Comparison of ENCODE assay signal across 1 cellular context in the genomic region with DNA sequence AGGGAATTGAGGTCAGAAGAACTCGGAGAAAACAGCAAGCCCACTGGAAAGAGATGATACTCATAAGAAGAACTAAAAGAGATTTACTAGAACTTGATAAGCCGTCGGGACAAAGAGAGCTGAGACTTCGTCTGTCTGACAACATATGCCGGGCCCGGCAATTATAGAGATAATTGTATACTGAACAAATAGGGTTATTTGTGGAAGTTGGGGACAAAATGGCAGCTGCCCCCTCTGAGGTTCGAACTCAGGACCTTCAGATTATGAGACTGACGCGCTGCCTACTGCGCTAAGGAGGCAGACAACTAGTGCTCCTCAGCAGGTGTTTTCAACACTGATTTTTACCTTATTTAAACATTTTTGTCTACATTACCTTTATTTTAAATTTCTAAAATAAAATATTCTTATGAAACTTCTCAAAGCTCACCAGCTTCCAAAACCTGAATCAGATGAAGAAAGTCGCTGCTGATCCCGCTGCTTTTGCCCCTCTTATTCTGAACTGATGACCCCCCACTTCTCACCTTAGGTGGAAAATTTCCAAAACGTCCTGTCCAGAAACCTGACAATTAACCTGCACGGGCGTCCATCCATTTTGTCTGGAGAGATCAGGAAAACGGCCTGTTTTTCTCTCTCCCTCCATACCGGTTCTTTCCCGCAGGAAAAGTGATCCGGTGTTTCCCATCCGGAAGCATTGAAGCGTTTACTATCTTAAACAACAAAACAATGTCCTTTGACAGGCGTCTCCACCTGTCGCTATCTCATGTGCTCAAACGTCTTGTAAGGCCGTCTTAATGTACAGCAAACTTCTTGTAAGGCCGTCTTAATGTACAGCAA.
A peak's percentile ranks its signal among the peaks of the same experiment; 100 is the strongest.
TF ChIP-seq lines count a peak whose summit lies in the region.

No MANE protein-coding gene starts in this region.

TF ChIP-seq in HepG2, 621 proteins besides CTCF, POLR2A, EP300 and RAD21 (continued from another document and continues in another):
- TF ChIP-seq ZNF496 (CRISPR knock-in tag; IDR thresholded peaks at IDR 0.05; ENCODE audit: insufficient replicate concordance) (no peak), ZKSCAN5 (CRISPR knock-in tag; IDR thresholded peaks at IDR 0.05) (no peak), KDM6A (CRISPR knock-in tag; IDR thresholded peaks at IDR 0.05; ENCODE audit: low read depth) (no peak), ZNF616 (CRISPR knock-in tag; IDR thresholded peaks at IDR 0.05; ENCODE audit: low read depth) (no peak), MAX (IDR thresholded peaks at IDR 0.05) (peak; percentile 63; the same call in 1 of the 2 replicates), ZNF337 (CRISPR knock-in tag; IDR thresholded peaks at IDR 0.05; ENCODE audit: borderline replicate concordance, low read depth) (no peak), CSRNP2 (CRISPR knock-in tag; conservative IDR thresholded peaks at IDR 0.05; ENCODE audit: low read depth) (no peak), ATF6 (CRISPR knock-in tag; conservative IDR thresholded peaks at IDR 0.05) (peak; percentile 82; the same call in 1 of the 2 replicates), FOXA3 (CRISPR knock-in tag; IDR thresholded peaks at IDR 0.05) (peak; percentile 69), KLF9 (CRISPR knock-in tag; IDR thresholded peaks at IDR 0.05; ENCODE audit: low read depth) (0 out of 2 replicates have a peak, but pooled peaks have one; percentile 30), ESRRA (CRISPR knock-in tag; IDR thresholded peaks at IDR 0.05; ENCODE audit: low read depth) (no peak), ZNF614 (CRISPR knock-in tag; IDR thresholded peaks at IDR 0.05; ENCODE audit: borderline replicate concordance) (peak; percentile 37; the same call in 1 of the 2 replicates), NCOA2 (CRISPR knock-in tag; IDR thresholded peaks at IDR 0.05) (0 out of 2 replicates have a peak, but pooled peaks have one; percentile 28), ZNF569 (CRISPR knock-in tag; IDR thresholded peaks at IDR 0.05; ENCODE audit: borderline replicate concordance) (no peak), SP5 (CRISPR knock-in tag; IDR thresholded peaks at IDR 0.05; ENCODE audit: borderline replicate concordance, low read depth) (no peak), ZNF761 (CRISPR knock-in tag; conservative IDR thresholded peaks at IDR 0.05) (no peak), KDM1A (CRISPR knock-in tag; IDR thresholded peaks at IDR 0.05) (peak; percentile 60; the same call in 1 of the 2 replicates), ZNF816 (CRISPR knock-in tag; IDR thresholded peaks at IDR 0.05; ENCODE audit: borderline replicate concordance) (no peak; the same call in 1 of the 2 replicates), MYPOP (CRISPR knock-in tag; IDR thresholded peaks at IDR 0.05) (peak; percentile 35; the same call in 1 of the 2 replicates), ZSCAN29 (CRISPR knock-in tag; conservative IDR thresholded peaks at IDR 0.05) (0 out of 2 replicates have a peak, but pooled peaks have one; percentile 34), ZNF678 (CRISPR knock-in tag; IDR thresholded peaks at IDR 0.05) (no peak), PRMT3 (CRISPR knock-in tag; IDR thresholded peaks at IDR 0.05; ENCODE audit: borderline replicate concordance, low read depth) (no peak), TRIM22 (IDR thresholded peaks at IDR 0.05) (no peak), STAT5B (CRISPR knock-in tag; IDR thresholded peaks at IDR 0.05) (no peak), NFIC (IDR thresholded peaks at IDR 0.05; ENCODE audit: low read length) (peak; percentile 42; the same call in 1 of the 2 replicates), ZNF703 (CRISPR knock-in tag; IDR thresholded peaks at IDR 0.05; ENCODE audit: borderline replicate concordance) (no peak), ZNF747 (CRISPR knock-in tag; IDR thresholded peaks at IDR 0.05; ENCODE audit: borderline replicate concordance) (0 out of 2 replicates have a peak, but pooled peaks have one; percentile 39), ZNF383 (CRISPR knock-in tag; IDR thresholded peaks at IDR 0.05; ENCODE audit: borderline replicate concordance) (no peak), ZNF691 (CRISPR knock-in tag; IDR thresholded peaks at IDR 0.05; ENCODE audit: borderline replicate concordance, low read depth) (0 out of 2 replicates have a peak, but pooled peaks have one; percentile 58), KDM3A (CRISPR knock-in tag; IDR thresholded peaks at IDR 0.05; ENCODE audit: low read depth) (0 out of 2 replicates have a peak, but pooled peaks have one; percentile 58), RELA (CRISPR knock-in tag; IDR thresholded peaks at IDR 0.05) (no peak), SNAPC2 (CRISPR knock-in tag; IDR thresholded peaks at IDR 0.05) (peak; percentile 57; the same call in 1 of the 2 replicates), ZBTB3 (CRISPR knock-in tag; IDR thresholded peaks at IDR 0.05; ENCODE audit: borderline replicate concordance, low read depth) (0 out of 2 replicates have a peak, but pooled peaks have one; percentile 22), NR1H2 (CRISPR knock-in tag; IDR thresholded peaks at IDR 0.05; ENCODE audit: borderline replicate concordance, low read depth) (no peak)
- TF ChIP-seq, protein P1, sequence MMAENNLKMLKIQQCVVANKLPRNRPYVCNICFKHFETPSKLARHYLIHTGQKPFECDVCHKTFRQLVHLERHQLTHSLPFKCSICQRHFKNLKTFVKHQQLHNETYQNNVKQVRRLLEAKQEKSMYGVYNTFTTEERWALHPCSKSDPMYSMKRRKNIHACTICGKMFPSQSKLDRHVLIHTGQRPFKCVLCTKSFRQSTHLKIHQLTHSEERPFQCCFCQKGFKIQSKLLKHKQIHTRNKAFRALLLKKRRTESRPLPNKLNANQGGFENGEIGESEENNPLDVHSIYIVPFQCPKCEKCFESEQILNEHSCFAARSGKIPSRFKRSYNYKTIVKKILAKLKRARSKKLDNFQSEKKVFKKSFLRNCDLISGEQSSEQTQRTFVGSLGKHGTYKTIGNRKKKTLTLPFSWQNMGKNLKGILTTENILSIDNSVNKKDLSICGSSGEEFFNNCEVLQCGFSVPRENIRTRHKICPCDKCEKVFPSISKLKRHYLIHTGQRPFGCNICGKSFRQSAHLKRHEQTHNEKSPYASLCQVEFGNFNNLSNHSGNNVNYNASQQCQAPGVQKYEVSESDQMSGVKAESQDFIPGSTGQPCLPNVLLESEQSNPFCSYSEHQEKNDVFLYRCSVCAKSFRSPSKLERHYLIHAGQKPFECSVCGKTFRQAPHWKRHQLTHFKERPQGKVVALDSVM (CRISPR knock-in tag; IDR thresholded peaks at IDR 0.05): no peak
- TF ChIP-seq, protein P2, sequence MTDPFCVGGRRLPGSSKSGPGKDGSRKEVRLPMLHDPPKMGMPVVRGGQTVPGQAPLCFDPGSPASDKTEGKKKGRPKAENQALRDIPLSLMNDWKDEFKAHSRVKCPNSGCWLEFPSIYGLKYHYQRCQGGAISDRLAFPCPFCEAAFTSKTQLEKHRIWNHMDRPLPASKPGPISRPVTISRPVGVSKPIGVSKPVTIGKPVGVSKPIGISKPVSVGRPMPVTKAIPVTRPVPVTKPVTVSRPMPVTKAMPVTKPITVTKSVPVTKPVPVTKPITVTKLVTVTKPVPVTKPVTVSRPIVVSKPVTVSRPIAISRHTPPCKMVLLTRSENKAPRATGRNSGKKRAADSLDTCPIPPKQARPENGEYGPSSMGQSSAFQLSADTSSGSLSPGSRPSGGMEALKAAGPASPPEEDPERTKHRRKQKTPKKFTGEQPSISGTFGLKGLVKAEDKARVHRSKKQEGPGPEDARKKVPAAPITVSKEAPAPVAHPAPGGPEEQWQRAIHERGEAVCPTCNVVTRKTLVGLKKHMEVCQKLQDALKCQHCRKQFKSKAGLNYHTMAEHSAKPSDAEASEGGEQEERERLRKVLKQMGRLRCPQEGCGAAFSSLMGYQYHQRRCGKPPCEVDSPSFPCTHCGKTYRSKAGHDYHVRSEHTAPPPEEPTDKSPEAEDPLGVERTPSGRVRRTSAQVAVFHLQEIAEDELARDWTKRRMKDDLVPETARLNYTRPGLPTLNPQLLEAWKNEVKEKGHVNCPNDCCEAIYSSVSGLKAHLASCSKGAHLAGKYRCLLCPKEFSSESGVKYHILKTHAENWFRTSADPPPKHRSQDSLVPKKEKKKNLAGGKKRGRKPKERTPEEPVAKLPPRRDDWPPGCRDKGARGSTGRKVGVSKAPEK (CRISPR knock-in tag; IDR thresholded peaks at IDR 0.05; ENCODE audit: borderline replicate concordance): peak; percentile 48; the same call in 1 of the 2 replicates
- TF ChIP-seq, protein P3, sequence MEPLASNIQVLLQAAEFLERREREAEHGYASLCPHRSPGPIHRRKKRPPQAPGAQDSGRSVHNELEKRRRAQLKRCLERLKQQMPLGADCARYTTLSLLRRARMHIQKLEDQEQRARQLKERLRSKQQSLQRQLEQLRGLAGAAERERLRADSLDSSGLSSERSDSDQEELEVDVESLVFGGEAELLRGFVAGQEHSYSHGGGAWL (CRISPR knock-in tag; IDR thresholded peaks at IDR 0.05): no peak
- TF ChIP-seq, protein P4, sequence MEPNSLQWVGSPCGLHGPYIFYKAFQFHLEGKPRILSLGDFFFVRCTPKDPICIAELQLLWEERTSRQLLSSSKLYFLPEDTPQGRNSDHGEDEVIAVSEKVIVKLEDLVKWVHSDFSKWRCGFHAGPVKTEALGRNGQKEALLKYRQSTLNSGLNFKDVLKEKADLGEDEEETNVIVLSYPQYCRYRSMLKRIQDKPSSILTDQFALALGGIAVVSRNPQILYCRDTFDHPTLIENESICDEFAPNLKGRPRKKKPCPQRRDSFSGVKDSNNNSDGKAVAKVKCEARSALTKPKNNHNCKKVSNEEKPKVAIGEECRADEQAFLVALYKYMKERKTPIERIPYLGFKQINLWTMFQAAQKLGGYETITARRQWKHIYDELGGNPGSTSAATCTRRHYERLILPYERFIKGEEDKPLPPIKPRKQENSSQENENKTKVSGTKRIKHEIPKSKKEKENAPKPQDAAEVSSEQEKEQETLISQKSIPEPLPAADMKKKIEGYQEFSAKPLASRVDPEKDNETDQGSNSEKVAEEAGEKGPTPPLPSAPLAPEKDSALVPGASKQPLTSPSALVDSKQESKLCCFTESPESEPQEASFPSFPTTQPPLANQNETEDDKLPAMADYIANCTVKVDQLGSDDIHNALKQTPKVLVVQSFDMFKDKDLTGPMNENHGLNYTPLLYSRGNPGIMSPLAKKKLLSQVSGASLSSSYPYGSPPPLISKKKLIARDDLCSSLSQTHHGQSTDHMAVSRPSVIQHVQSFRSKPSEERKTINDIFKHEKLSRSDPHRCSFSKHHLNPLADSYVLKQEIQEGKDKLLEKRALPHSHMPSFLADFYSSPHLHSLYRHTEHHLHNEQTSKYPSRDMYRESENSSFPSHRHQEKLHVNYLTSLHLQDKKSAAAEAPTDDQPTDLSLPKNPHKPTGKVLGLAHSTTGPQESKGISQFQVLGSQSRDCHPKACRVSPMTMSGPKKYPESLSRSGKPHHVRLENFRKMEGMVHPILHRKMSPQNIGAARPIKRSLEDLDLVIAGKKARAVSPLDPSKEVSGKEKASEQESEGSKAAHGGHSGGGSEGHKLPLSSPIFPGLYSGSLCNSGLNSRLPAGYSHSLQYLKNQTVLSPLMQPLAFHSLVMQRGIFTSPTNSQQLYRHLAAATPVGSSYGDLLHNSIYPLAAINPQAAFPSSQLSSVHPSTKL (CRISPR knock-in tag; IDR thresholded peaks at IDR 0.05): peak; percentile 72; the same call in 1 of the 2 replicates
